Comparison of ENCODE assay signal across 1 cellular context in genomic region chr7:7640221-7641128, GRCh38.
TF ChIP-seq lines count a peak whose summit lies in the region.

Gene UMAD1, plus strand, starts transcription at chr7:7640752. Its CDS starts 32,620 bp downstream, at chr7:7673372.

TF ChIP-seq in H1, 55 proteins besides CTCF, POLR2A, EP300 and RAD21:
- TF ChIP-seq YY1 (IDR thresholded peaks at IDR 0.05; ENCODE audit: low read depth, low read length) (peak; percentile 83), SP1 (IDR thresholded peaks at IDR 0.05; ENCODE audit: low read depth, low read length) (peak; percentile 74), GABPA (IDR thresholded peaks at IDR 0.05; ENCODE audit: borderline replicate concordance, insufficient read depth, low read length) (peak; percentile 89), CEBPB (IDR thresholded peaks at IDR 0.05; ENCODE audit: low read depth, low read length) (0 out of 2 replicates have a peak, but pooled peaks have one; percentile 2), NANOG (IDR thresholded peaks at IDR 0.05; ENCODE audit: insufficient read depth, low read depth, low read length, poor library complexity, severe bottlenecking) (no peak), POU5F1 (IDR thresholded peaks at IDR 0.05; ENCODE audit: low read depth, low read length) (no peak), BCL11A (IDR thresholded peaks at IDR 0.05; ENCODE audit: low read depth in 2 of 2, low read length in 2 of 2) (no peak), KDM4A (IDR thresholded peaks at IDR 0.05; ENCODE audit: low read depth, low read length, severe bottlenecking) (peak; percentile 70), TAF7 (optimal IDR thresholded peaks at IDR 0.05; ENCODE audit: borderline replicate concordance, low read depth, low read length) (peak; percentile 72), ATF2 (IDR thresholded peaks at IDR 0.05; ENCODE audit: low read length) (peak; percentile 47; the same call in 1 of the 2 replicates), POLR2AphosphoS5 (IDR thresholded peaks at IDR 0.05; ENCODE audit: low read depth, low read length) (peak; percentile 96), KDM1A (IDR thresholded peaks at IDR 0.05; ENCODE audit: borderline replicate concordance, low read length) (peak; percentile 21; the same call in 1 of the 2 replicates), FOSL1 (IDR thresholded peaks at IDR 0.05; ENCODE audit: insufficient read depth, low read depth, low read length) (no peak), HDAC2 (IDR thresholded peaks at IDR 0.05; ENCODE audit: borderline replicate concordance in 1 of 2, low read depth in 2 of 2, low read length in 2 of 2) (peak; percentile 49 to 53; a peak in 2 of 4 replicates), ZNF274 (IDR thresholded peaks at IDR 0.05; ENCODE audit: borderline replicate concordance, extremely low read depth, low read length) (no peak), SP2 (IDR thresholded peaks at IDR 0.05; ENCODE audit: low read length) (peak; percentile 17; the same call in 1 of the 2 replicates), SUZ12 (IDR thresholded peaks at IDR 0.05; ENCODE audit: low read length) (no peak), TCF12 (IDR thresholded peaks at IDR 0.05; ENCODE audit: low read depth, low read length) (no peak), MAX (IDR thresholded peaks at IDR 0.05) (no peak), SIX5 (IDR thresholded peaks at IDR 0.05; ENCODE audit: low read depth, low read length) (no peak), USF2 (IDR thresholded peaks at IDR 0.05; ENCODE audit: low read length) (no peak), RNF2 (IDR thresholded peaks at IDR 0.05; ENCODE audit: borderline replicate concordance, low read depth, low read length, missing control alignments, poor library complexity, severe bottlenecking) (no peak), RFX5 (IDR thresholded peaks at IDR 0.05; ENCODE audit: borderline replicate concordance, low read depth, low read length) (no peak), ATF3 (IDR thresholded peaks at IDR 0.05; ENCODE audit: insufficient read depth, low read depth, low read length) (no peak), TBP (IDR thresholded peaks at IDR 0.05; ENCODE audit: low read depth, low read length) (peak; percentile 82), SIRT6 (IDR thresholded peaks at IDR 0.05; ENCODE audit: low read length) (no peak), HDAC6 (IDR thresholded peaks at IDR 0.05; ENCODE audit: low read depth, low read length) (no peak), CBX8 (IDR thresholded peaks at IDR 0.05; ENCODE audit: borderline replicate concordance, low read depth, low read length) (no peak), MAFK (IDR thresholded peaks at IDR 0.05; ENCODE audit: low read depth, low read length) (no peak), KDM5A (IDR thresholded peaks at IDR 0.05; ENCODE audit: low read length) (peak; percentile 65; the same call in 1 of the 2 replicates), GTF2F1 (IDR thresholded peaks at IDR 0.05; ENCODE audit: borderline replicate concordance, low read depth, low read length) (no peak), EZH2 (IDR thresholded peaks at IDR 0.05; ENCODE audit: low read depth, low read length, severe bottlenecking) (no peak), BACH1 (IDR thresholded peaks at IDR 0.05; ENCODE audit: low read length) (peak; percentile 28; the same call in 1 of the 2 replicates), E2F6 (IDR thresholded peaks at IDR 0.05) (peak; percentile 84), CREB1 (IDR thresholded peaks at IDR 0.05) (peak; percentile 84), JUND (IDR thresholded peaks at IDR 0.05; ENCODE audit: low read length) (no peak), CHD2 (IDR thresholded peaks at IDR 0.05; ENCODE audit: low read length) (peak; percentile 92), SRF (IDR thresholded peaks at IDR 0.05; ENCODE audit: low read depth, low read length) (no peak), RBBP5 (IDR thresholded peaks at IDR 0.05; ENCODE audit: borderline replicate concordance, low read depth, low read length) (peak; percentile 76; the same call in 1 of the 2 replicates), CHD7 (IDR thresholded peaks at IDR 0.05; ENCODE audit: insufficient replicate concordance, low read length) (no peak), PHF8 (conservative IDR thresholded peaks at IDR 0.05; ENCODE audit: low read depth, low read length) (peak; percentile 90), BRCA1 (IDR thresholded peaks at IDR 0.05; ENCODE audit: low read depth, low read length) (peak; percentile 78), RXRA (IDR thresholded peaks at IDR 0.05; ENCODE audit: insufficient read depth, low read depth, low read length) (no peak), EGR1 (IDR thresholded peaks at IDR 0.05; ENCODE audit: borderline replicate concordance, low read depth, low read length) (no peak), SP4 (IDR thresholded peaks at IDR 0.05; ENCODE audit: low read length) (no peak), CBX5 (IDR thresholded peaks at IDR 0.05; ENCODE audit: low read depth, low read length) (no peak), JUN (IDR thresholded peaks at IDR 0.05; ENCODE audit: low read depth, low read length) (no peak), TEAD4 (IDR thresholded peaks at IDR 0.05; ENCODE audit: low read depth, low read length) (no peak), CTBP2 (IDR thresholded peaks at IDR 0.05; ENCODE audit: borderline replicate concordance, insufficient read depth, insufficient read length, low read length) (no peak), SIN3A (conservative IDR thresholded peaks at IDR 0.05 in 1 of 2, IDR thresholded peaks at IDR 0.05 in 1 of 2; ENCODE audit: low read depth in 1 of 2, low read length in 2 of 2) (peak; percentile 72 to 88; a peak in 3 of 4 replicates), TAF1 (IDR thresholded peaks at IDR 0.05; ENCODE audit: low read depth, low read length) (peak; percentile 91), SAP30 (IDR thresholded peaks at IDR 0.05; ENCODE audit: insufficient read depth, insufficient replicate concordance, low read length) (peak; percentile 79), ASH2L (IDR thresholded peaks at IDR 0.05; ENCODE audit: low read length) (peak; percentile 81), NRF1 (IDR thresholded peaks at IDR 0.05; ENCODE audit: low read depth, low read length) (no peak), CHD1 (IDR thresholded peaks at IDR 0.05; ENCODE audit: low read depth, low read length) (no peak)
TF ChIP-seq in H1: peak in this region for 24.
